Comparison of ENCODE assay signal across 1 cellular context in the genomic region with DNA sequence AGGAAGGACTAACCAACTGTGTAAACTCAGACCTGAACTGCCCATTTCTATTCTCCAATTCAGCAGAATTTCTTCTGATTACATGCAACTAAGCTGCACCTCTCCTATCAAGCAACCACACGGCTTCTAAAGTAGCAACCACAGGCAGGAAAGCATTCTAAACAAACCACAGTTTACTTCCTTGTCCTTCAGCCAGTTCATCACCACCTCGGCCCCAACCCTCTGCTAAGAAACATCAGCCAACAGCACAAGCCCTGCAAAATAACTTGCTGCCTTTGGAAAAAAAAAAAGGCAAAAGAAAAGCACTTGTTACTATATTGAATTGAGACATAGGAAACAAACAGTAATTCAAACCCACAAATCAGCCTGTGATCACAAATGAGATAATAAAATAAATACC.
TF ChIP-seq lines count a peak whose summit lies in the region.

No MANE protein-coding gene starts in this region.

TF ChIP-seq in GM12878, 131 proteins besides CTCF, POLR2A, EP300 and RAD21 (continued from another document):
- TF ChIP-seq PBX3 (IDR thresholded peaks at IDR 0.05; ENCODE audit: insufficient replicate concordance, low read depth, low read length) (no peak), RUNX3 (IDR thresholded peaks at IDR 0.05; ENCODE audit: low read length) (peak; percentile 86), SKIL (IDR thresholded peaks at IDR 0.05; ENCODE audit: low read depth, poor library complexity, severe bottlenecking) (no peak), TCF3 (IDR thresholded peaks at IDR 0.05; ENCODE audit: borderline replicate concordance, insufficient read depth, low read depth, low read length) (no peak), ZBED1 (IDR thresholded peaks at IDR 0.05; ENCODE audit: borderline replicate concordance) (no peak), BCL11A (IDR thresholded peaks at IDR 0.05; ENCODE audit: low read depth, low read length) (no peak), ZNF384 (IDR thresholded peaks at IDR 0.05; ENCODE audit: borderline replicate concordance, low read depth, low read length) (no peak), STAT1 (conservative IDR thresholded peaks at IDR 0.05) (no peak)
- TF ChIP-seq, protein P1, sequence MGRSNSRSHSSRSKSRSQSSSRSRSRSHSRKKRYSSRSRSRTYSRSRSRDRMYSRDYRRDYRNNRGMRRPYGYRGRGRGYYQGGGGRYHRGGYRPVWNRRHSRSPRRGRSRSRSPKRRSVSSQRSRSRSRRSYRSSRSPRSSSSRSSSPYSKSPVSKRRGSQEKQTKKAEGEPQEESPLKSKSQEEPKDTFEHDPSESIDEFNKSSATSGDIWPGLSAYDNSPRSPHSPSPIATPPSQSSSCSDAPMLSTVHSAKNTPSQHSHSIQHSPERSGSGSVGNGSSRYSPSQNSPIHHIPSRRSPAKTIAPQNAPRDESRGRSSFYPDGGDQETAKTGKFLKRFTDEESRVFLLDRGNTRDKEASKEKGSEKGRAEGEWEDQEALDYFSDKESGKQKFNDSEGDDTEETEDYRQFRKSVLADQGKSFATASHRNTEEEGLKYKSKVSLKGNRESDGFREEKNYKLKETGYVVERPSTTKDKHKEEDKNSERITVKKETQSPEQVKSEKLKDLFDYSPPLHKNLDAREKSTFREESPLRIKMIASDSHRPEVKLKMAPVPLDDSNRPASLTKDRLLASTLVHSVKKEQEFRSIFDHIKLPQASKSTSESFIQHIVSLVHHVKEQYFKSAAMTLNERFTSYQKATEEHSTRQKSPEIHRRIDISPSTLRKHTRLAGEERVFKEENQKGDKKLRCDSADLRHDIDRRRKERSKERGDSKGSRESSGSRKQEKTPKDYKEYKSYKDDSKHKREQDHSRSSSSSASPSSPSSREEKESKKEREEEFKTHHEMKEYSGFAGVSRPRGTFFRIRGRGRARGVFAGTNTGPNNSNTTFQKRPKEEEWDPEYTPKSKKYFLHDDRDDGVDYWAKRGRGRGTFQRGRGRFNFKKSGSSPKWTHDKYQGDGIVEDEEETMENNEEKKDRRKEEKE (IDR thresholded peaks at IDR 0.05): no peak
TF ChIP-seq in GM12878: peak in this region for 2.
